In the genomic region with DNA sequence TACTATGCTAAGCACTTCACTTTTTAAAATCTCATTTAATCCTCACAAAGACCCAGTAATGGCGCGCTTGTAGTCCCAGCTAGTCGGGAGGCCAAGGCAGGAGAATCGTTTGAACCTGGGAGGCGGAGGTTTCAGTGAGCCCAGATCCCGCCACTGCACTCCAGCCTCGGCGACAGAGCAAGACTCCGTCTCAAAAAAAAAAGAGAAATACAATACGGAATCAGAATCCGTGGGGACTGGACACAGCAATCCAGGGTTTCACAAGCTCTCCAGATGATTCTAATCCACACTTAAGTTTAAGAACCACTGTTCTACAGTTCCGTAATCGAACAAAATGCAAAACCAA, we compare ENCODE assay signal across 8 cellular contexts. TPM values are rescaled to one million over a fixed set of nuclear protein-coding genes. Genes with fewer than 3 reads are reported as not detected.
DNase-seq lines count a peak whose midpoint lies in the region; ATAC-seq and TF ChIP-seq lines count a peak whose summit lies in the region.

No MANE protein-coding gene starts in this region.

- H3K9me3 ChIP-seq in adipocyte (ENCODE audit: control insufficient read depth, low read length) = no peaks in the 10 kb centered on the region
- no peaks in the 10 kb centered on the region for H3K9me3 ChIP-seq in testis

- no peak for ATAC-seq in activated CD4-positive, alpha-beta T cell treated with anti-CD3 and anti-CD28 coated beads for 36 hours
- ATAC-seq in GM21529 (IDR thresholded peaks at IDR 0.05; ENCODE audit: unreplicated experiment) = no peak

- CTCF ChIA-PET in activated CD4-positive, alpha-beta T cell treated with anti-CD3 and anti-CD28 coated beads for 36 hours (lab: Charles Lee) = interaction anchor here (0.6 to 2.4 kb wide), 7 partner anchors 12 to 584 kb away, joined by 3 to 10 read pairs (median 3); partner anchors contain the start of gene SETMAR

- H3K27ac ChIP-seq in layer of hippocampus (ENCODE audit: low read depth, low read length) = peak overlapping the region; percentile 85
- peak overlapping the region; percentile 90 to 91 for H3K27ac ChIP-seq in testis

- peak overlapping the region; percentile 91 for H3K4me3 ChIP-seq in adipocyte (ENCODE audit: low read length)
- peak overlapping the region; percentile 83 to 89 for H3K4me3 ChIP-seq in testis

- no peaks in the 10 kb centered on the region for H3K27me3 Mint-ChIP-seq in activated CD4-positive, alpha-beta T cell treated with anti-CD3 and anti-CD28 coated beads for 36 hours

- H3K9me3 Mint-ChIP-seq in activated CD4-positive, alpha-beta T cell treated with anti-CD3 and anti-CD28 coated beads for 36 hours (ENCODE audit: low read depth) = no peaks in the 10 kb centered on the region

- POLR2A ChIA-PET in activated CD4-positive, alpha-beta T cell treated with anti-CD3 and anti-CD28 coated beads for 36 hours (lab: Charles Lee) = interaction anchor here (0.6 to 1.1 kb wide), 6 partner anchors 21 to 129 kb away, joined by 3 to 15 read pairs (median 4); partner anchors contain the start of gene ITPR1

- no peaks in the 10 kb centered on the region for H3K36me3 Mint-ChIP-seq in activated CD4-positive, alpha-beta T cell treated with anti-CD3 and anti-CD28 coated beads for 36 hours (ENCODE audit: low read depth)

- H3K36me3 ChIP-seq in adipocyte (ENCODE audit: control insufficient read depth, insufficient read depth, low read length, severe bottlenecking) (no peaks in the 10 kb centered on the region), testis (ENCODE audit: low read depth, missing control alignments) (no peaks in the 10 kb centered on the region)

- DNase-seq in activated CD4-positive, alpha-beta T cell treated with anti-CD3 and anti-CD28 coated beads for 36 hours = no peak
- no peak for DNase-seq in activated CD4-positive, alpha-beta T cell treated with anti-CD3 and anti-CD28 coated beads for 4 hours
- DNase-seq in adipocyte (ENCODE audit: low read depth) (no peak), testis (no peak), NCI-H1417 (lab: John Stamatoyannopoulos, UW) (no peak), NOMO-1 (lab: John Stamatoyannopoulos, UW; ENCODE audit: unreplicated experiment in 2 of 2) (no peak)

- 42 to 54% methylated on average over 13 of the region's 13 CpGs for WGBS in testis, 2 donors

- no peak for TF ChIP-seq CTCF in testis (IDR thresholded peaks at IDR 0.05)

- peak overlapping the region; percentile 87 for H3K4me3 Mint-ChIP-seq in activated CD4-positive, alpha-beta T cell treated with anti-CD3 and anti-CD28 coated beads for 36 hours

- intact Hi-C loops in activated CD4-positive, alpha-beta T cell treated with anti-CD3 and anti-CD28 coated beads for 36 hours (cut with DNase I, micrococcal nuclease) = loop anchor here (1.0 to 5.0 kb wide), 6 partner anchors 26 to 720 kb away; partner anchors contain the start of genes ITPR1 (in 2 of the 2), EDEM1 (in 1 of the 2) and SETMAR (in 1 of the 2)
- intact Hi-C loops in testis (cut with DNase I; ENCODE audit: low total_unique reads) = no loop called here

- no peak for TF ChIP-seq POLR2A in testis (IDR thresholded peaks at IDR 0.05)

- peak overlapping the region; percentile 93 for H3K27ac Mint-ChIP-seq in activated CD4-positive, alpha-beta T cell treated with anti-CD3 and anti-CD28 coated beads for 36 hours

- H3K4me1 ChIP-seq in adipocyte (ENCODE audit: control insufficient read depth, insufficient read depth, low read length) (peaks cover 9% of the 10 kb centered on the region), testis (no peaks in the 10 kb centered on the region)

- H3K27me3 ChIP-seq in adipocyte (replicated peaks; ENCODE audit: control insufficient read depth, insufficient read depth, low read length) = peaks cover 1% of the 10 kb centered on the region
- H3K27me3 ChIP-seq in layer of hippocampus (ENCODE audit: control insufficient read depth, insufficient read depth, low read length) = no peaks in the 10 kb centered on the region
- H3K27me3 ChIP-seq in testis = no peaks in the 10 kb centered on the region

- peak overlapping the region; percentile 87 for H3K9ac ChIP-seq in adipocyte (ENCODE audit: low read length)

- peaks cover 18% of the 10 kb centered on the region for H3K4me1 Mint-ChIP-seq in activated CD4-positive, alpha-beta T cell treated with anti-CD3 and anti-CD28 coated beads for 36 hours

RNA-seq across cellular contexts. Expression of gene SUMF1, which starts 0.4 kb away (rescaled TPM):
- 1 to 10 TPM; 3.5 to 4.9 TPM for total RNA-seq in activated CD4-positive, alpha-beta T cell treated with anti-CD3 and anti-CD28 coated beads for 36 hours
- total RNA-seq in testis = 10 to 100 TPM; 27.6 to 42.6 TPM
- polyA plus RNA-seq in testis (ENCODE audit: insufficient read depth, low read depth, low replicate concordance) = 18.8 TPM

RNA-seq across cellular contexts. Expression of gene ITPR1, which starts 25.7 kb away (rescaled TPM):
- total RNA-seq in activated CD4-positive, alpha-beta T cell treated with anti-CD3 and anti-CD28 coated beads for 36 hours = 10 to 100 TPM; 48.6 to 55.6 TPM
- 100 to 1,000 TPM in 1 of 2 donors, 10 to 100 TPM in 1; 59.7 to 129 TPM for total RNA-seq in testis
- polyA plus RNA-seq in testis (ENCODE audit: insufficient read depth, low read depth, low replicate concordance) = 26.5 TPM

Comparison
In these comparisons a context has a peak if more than half of its experiments do, and no peak if none do; other contexts are left out.
1. RNA of gene SUMF1, which starts 0.4 kb away (total RNA-seq): 27.6 to 42.6 TPM in testis; 3.5 to 4.9 TPM in activated CD4-positive, alpha-beta T cell treated with anti-CD3 and anti-CD28 coated beads for 36 hours; every median in the first group is over 4 times any median in the second.